In genomic region chr14:27145170-27145569, GRCh38 we compare ENCODE assay signal across 25 cellular contexts.
"Had no signal": no experiment of that assay in that cellular context is flagged by ENCODE, and none has a peak within 500 bp of the region (broad histone marks: within the 10 kb centered on the region; RNA-seq: fewer than 3 reads in every experiment).

No MANE protein-coding gene starts in this region.

- H3K27ac ChIP-seq: neural progenitor cell, ovary, parathyroid adenoma, psoas muscle, right lobe of liver, sigmoid colon, stomach, suprapubic skin, testis, tibial artery, transverse colon, upper lobe of right lung, uterus had no signal

- H3K27me3 ChIP-seq: neural progenitor cell, ovary, right lobe of liver, sigmoid colon, stomach, suprapubic skin, testis, tibial artery, transverse colon, upper lobe of right lung, uterus had no signal

- H3K36me3 ChIP-seq: neural progenitor cell, ovary, right lobe of liver, sigmoid colon, stomach, suprapubic skin, tibial artery, transverse colon, upper lobe of right lung, uterus had no signal

- H3K4me1 ChIP-seq: neural progenitor cell, parathyroid adenoma, psoas muscle, right lobe of liver, sigmoid colon, stomach, suprapubic skin, testis, tibial artery, transverse colon, upper lobe of right lung, uterus had no signal

- H3K4me3 ChIP-seq: neural progenitor cell, ovary, psoas muscle, right lobe of liver, sigmoid colon, stomach, suprapubic skin, testis, tibial artery, transverse colon, upper lobe of right lung, uterus had no signal

- H3K9ac ChIP-seq: neural progenitor cell, parathyroid adenoma had no signal

- H3K79me2 ChIP-seq: parathyroid adenoma had no signal

- H3K9me3 ChIP-seq: ovary, right lobe of liver, sigmoid colon, stomach, suprapubic skin, testis, tibial artery, transverse colon, upper lobe of right lung, uterus had no signal

- H3K4me2 ChIP-seq: neural progenitor cell had no signal

- DNase-seq: natural killer cell; occipital lobe; ovary; posterior cingulate gyrus; psoas muscle; right cardiac atrium; right lobe of liver; sigmoid colon; small intestine; stimulated activated CD4-positive, alpha-beta T cell treated with anti-CD3 and anti-CD28 coated beads, Interleukin-15, amount 100 ng/mL, for 24 hours; stimulated activated CD4-positive, alpha-beta T cell treated with anti-CD3 and anti-CD28 coated beads, Interleukin-2, amount 100 ng/mL, for 24 hours; stimulated activated CD4-positive, alpha-beta T cell treated with anti-CD3 and anti-CD28 coated beads, Interleukin-2, amount 100 ng/mL, for 48 hours; stimulated activated CD4-positive, alpha-beta T cell treated with anti-CD3 and anti-CD28 coated beads, Interleukin-4, amount 100 ng/mL, for 24 hours; stimulated activated naive B cell treated with anti-CD40 and anti-IgM and Interleukin-4, amounts not matched to agents 10 μg/mL and 1 μg/mL and 100 μg/mL, for 72 hours; stimulated activated naive CD4-positive, alpha-beta T cell treated with Interleukin-2 at 50 U/mL for 16 hours; stomach; testis; tibial artery; transverse colon; upper lobe of right lung; uterus had no signal

- H2AFZ ChIP-seq: neural progenitor cell, parathyroid adenoma had no signal

- ATAC-seq: natural killer cell; psoas muscle; right cardiac atrium; right lobe of liver; stimulated activated effector memory CD8-positive, alpha-beta T cell treated with anti-CD3 and anti-CD28 coated beads, Interleukin-12 subunit alpha, Interleukin-12 subunit beta, amount 100 ng/mL, for 72 hours; stimulated activated naive B cell treated with anti-CD40 and anti-IgM and Interleukin-4, amounts not matched to agents 10 μg/mL and 1 μg/mL and 100 μg/mL, for 72 hours; upper lobe of right lung had no signal
